ENCODE assay signal across 8 cellular contexts in the genomic region with DNA sequence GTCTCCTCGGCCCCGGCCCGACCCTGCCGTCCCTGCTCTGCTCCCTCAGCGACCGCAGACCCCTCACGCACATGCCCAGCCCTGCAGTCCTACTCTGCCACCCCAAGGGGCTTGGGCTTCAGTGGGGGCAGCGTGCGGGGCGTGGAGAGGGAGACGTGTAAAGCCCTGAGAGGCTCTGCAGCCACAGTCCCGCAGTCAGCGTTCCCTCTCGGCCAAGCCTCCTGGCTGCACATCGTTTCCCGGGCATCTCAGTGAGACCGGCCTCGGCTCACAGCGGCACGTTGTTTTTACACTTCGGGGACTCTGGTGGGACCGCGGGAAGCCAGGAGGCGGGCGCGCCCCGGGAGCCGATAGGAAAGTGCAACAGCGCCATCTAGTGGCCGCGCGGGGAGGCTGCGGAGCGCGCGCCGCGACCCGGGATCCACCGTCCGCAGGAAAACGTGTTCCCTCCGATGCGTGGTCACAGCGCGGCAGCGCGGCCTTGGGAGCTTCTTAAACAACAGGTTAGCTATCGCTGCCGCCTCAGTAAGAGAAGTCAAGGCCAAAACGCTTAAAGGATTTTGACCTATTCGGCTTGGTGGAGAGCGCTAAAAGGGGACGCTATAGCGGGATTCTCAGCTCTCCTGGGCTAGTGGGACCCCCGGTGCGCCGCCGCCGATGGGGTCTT.
DNase-seq lines count a peak whose midpoint lies in the region; ATAC-seq and TF ChIP-seq lines count a peak whose summit lies in the region.

No MANE protein-coding gene starts in this region.

- H3K36me3 ChIP-seq in ACC112 (ENCODE audit: insufficient read depth, low read length): no peaks in the 10 kb centered on the region
- H3K36me3 ChIP-seq in NT2/D1 (ENCODE audit: insufficient read depth, insufficient read length, low read length): no peaks in the 10 kb centered on the region
- no peaks in the 10 kb centered on the region for H3K36me3 ChIP-seq in neural progenitor cell
- H3K36me3 ChIP-seq in suprapubic skin: no peaks in the 10 kb centered on the region

- TF ChIP-seq CTCF in neural progenitor cell (IDR thresholded peaks at IDR 0.05): peak; percentile 98
- peak; percentile 90 to 99 for TF ChIP-seq CTCF in suprapubic skin (IDR thresholded peaks at IDR 0.05)

- peak overlapping the region; percentile 61 for H3K9ac ChIP-seq in NT2/D1 (ENCODE audit: insufficient read length, low read depth)
- no peak overlapping the region for H3K9ac ChIP-seq in neural progenitor cell

- peak overlapping the region; percentile 31; the same call in 1 of the 2 replicates for H3K4me3 ChIP-seq in ACC112 (ENCODE audit: low read depth, low read length)
- H3K4me3 ChIP-seq in NT2/D1 (ENCODE audit: insufficient read length, low read depth): peak overlapping the region; percentile 36
- H3K4me3 ChIP-seq in neural progenitor cell: peak overlapping the region; percentile 41
- H3K4me3 ChIP-seq in suprapubic skin: peak overlapping the region; percentile 40

- H3K9me3 ChIP-seq in NT2/D1 (ENCODE audit: insufficient read depth, low read length) (no peaks in the 10 kb centered on the region), neural progenitor cell (ENCODE audit: low read depth) (no peaks in the 10 kb centered on the region), suprapubic skin (no peaks in the 10 kb centered on the region)

- no peaks in the 10 kb centered on the region for H3K9me3 Mint-ChIP-seq in neural progenitor cell

- H3K27ac ChIP-seq in ACC112 (ENCODE audit: low read depth, low read length) (no peak overlapping the region), neural progenitor cell (no peak overlapping the region), suprapubic skin (no peak overlapping the region)

- no peak for DNase-seq in NT2/D1 (ENCODE audit: low read depth, low spot score)
- DNase-seq in activated T-helper 1 cell treated with anti-CD3 and anti-CD28 coated beads, Interleukin-2, amount 50 U/mL, for 16 hours (ENCODE audit: low read depth in 1 of 2, low spot score in 1 of 2): peak; percentile 37 to 44
- DNase-seq in fibroblast of the conjunctiva (ENCODE audit: low read depth): peak; percentile 9
- peak; percentile 90 for DNase-seq in neural progenitor cell (ENCODE audit: low spot score)
- peak in 1 of 2 donors; percentile 76 for DNase-seq in suprapubic skin (ENCODE audit: low spot score in 2 of 2)

- H3K4me2 ChIP-seq in neural progenitor cell: peak overlapping the region; percentile 77

- H3K4me1 Mint-ChIP-seq in neural progenitor cell: peaks cover 13% of the 10 kb centered on the region

- H2AFZ ChIP-seq in ACC112 (ENCODE audit: low read length, unreplicated experiment) (no peak overlapping the region), neural progenitor cell (replicated peaks) (peak overlapping the region; percentile 83)

- no peak for TF ChIP-seq EP300 in suprapubic skin (IDR thresholded peaks at IDR 0.05)

- no peak for TF ChIP-seq POLR2A in GM18505 (IDR thresholded peaks at IDR 0.05; ENCODE audit: borderline replicate concordance, extremely low read depth, insufficient read depth, insufficient read length)
- no peak for TF ChIP-seq POLR2A in suprapubic skin (IDR thresholded peaks at IDR 0.05)

- H3K27ac Mint-ChIP-seq in neural progenitor cell: no peak overlapping the region

- ATAC-seq in GM18505 (IDR thresholded peaks at IDR 0.05; ENCODE audit: unreplicated experiment): peak; percentile 76
- ATAC-seq in HG03095 (IDR thresholded peaks at IDR 0.05; ENCODE audit: unreplicated experiment): peak; percentile 67

- no peaks in the 10 kb centered on the region for H3F3A ChIP-seq in neural progenitor cell (ENCODE audit: low read depth)

- no peaks in the 10 kb centered on the region for H3K79me2 ChIP-seq in ACC112 (ENCODE audit: control insufficient read depth, insufficient read depth, low read length, unreplicated experiment)
- H3K79me2 ChIP-seq in neural progenitor cell (ENCODE audit: low read depth): no peaks in the 10 kb centered on the region

- H3K36me3 Mint-ChIP-seq in neural progenitor cell: no peaks in the 10 kb centered on the region

- peak overlapping the region; percentile 68 for H3K4me3 Mint-ChIP-seq in neural progenitor cell

- peaks cover 30% of the 10 kb centered on the region for H3K27me3 Mint-ChIP-seq in neural progenitor cell (ENCODE audit: insufficient read depth, low read depth)

- H3K27me3 ChIP-seq in ACC112 (ENCODE audit: insufficient read depth, low read length) (peaks cover 58% of the 10 kb centered on the region), NT2/D1 (ENCODE audit: insufficient read depth, insufficient read length) (peaks cover 51% of the 10 kb centered on the region), neural progenitor cell (peaks cover 65% of the 10 kb centered on the region), suprapubic skin (peaks cover 50% of the 10 kb centered on the region)

- H3K4me1 ChIP-seq in ACC112 (ENCODE audit: control insufficient read depth, insufficient read depth, low read length, unreplicated experiment) (no peaks in the 10 kb centered on the region), NT2/D1 (ENCODE audit: insufficient read depth, insufficient read length) (peaks cover 5% of the 10 kb centered on the region), neural progenitor cell (peaks cover 1% of the 10 kb centered on the region), suprapubic skin (peaks cover 13% of the 10 kb centered on the region)

- WGBS in suprapubic skin: 0% methylated on average over 1 of the region's 60 CpGs

- H4K20me1 ChIP-seq in neural progenitor cell (ENCODE audit: low read depth): no peaks in the 10 kb centered on the region
